Comparison of ENCODE assay signal across 8 cellular contexts in the genomic region with DNA sequence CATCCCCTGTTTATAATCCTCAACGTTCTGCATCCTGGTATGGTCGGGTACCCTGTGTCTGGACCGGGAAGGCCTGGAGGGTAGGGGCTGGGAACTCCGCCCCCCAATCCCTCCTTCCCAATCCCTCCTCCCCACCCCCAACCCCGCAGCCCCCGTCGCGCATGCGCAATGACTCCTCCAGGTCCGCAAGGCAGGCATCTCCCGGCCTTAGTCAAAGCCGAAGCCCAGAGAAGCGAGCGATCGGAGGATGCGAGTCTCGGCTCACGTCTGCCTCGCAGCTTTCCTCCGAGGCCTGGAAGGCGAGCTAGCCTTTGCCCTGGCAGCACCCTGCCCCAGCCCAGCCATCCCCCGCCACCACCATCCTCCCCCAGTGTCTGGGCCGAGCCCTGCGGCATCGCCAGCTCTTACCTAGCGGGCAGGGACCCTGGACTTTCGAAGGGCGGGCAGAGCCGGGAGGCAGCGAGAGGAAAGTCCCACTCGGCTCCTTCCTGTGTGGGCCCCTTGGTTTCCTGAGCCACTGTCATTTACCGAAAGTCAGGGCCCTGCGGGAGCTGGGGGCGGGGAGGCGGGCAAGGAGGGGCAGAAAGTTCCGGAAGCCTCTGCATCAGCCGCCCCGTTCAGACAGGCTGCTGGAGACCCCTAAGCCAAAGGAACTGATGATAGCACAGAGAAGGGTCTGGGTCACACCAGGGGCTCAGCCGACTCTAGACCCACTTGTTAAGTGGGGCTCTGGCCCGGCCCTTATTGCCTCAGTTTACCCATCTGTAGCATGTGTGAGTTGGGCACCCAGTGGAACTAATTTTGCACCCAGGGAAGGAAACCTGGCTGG. TPM values are rescaled to one million over a fixed set of nuclear protein-coding genes. Genes with fewer than 3 reads are reported as not detected.
DNase-seq lines count a peak whose midpoint lies in the region; ATAC-seq and TF ChIP-seq lines count a peak whose summit lies in the region.

Gene JAK3, minus strand, starts transcription at position 445 of the 829 bp plus-strand sequence. CDS start 3,565 bp downstream, outside the sequence.

- H3K4me1 ChIP-seq in foreskin keratinocyte: peaks cover 4% of the 10 kb centered on the region

- ATAC-seq in GM21825 (IDR thresholded peaks at IDR 0.05; ENCODE audit: unreplicated experiment) (peak; percentile 64), foreskin keratinocyte (peak; percentile 27), omental fat pad (ENCODE audit: low FRiP score) (peak; percentile 56), HG03378 (IDR thresholded peaks at IDR 0.05; ENCODE audit: unreplicated experiment) (no peak)

- no peak for TF ChIP-seq CTCF in foreskin keratinocyte (conservative IDR thresholded peaks at IDR 0.05)
- no peak for TF ChIP-seq CTCF in omental fat pad (IDR thresholded peaks at IDR 0.05)

- no peak within 1 kb of the TSS for H3K27ac ChIP-seq in foreskin keratinocyte
- H3K27ac ChIP-seq in substantia nigra (ENCODE audit: low read depth, low read length, poor library complexity, severe bottlenecking): peak within 1 kb of the TSS; percentile 66

- H3K27me3 ChIP-seq in foreskin keratinocyte: no peaks in the 10 kb centered on the region

- DNase-seq in COLO668 (lab: John Stamatoyannopoulos, UW; ENCODE audit: unreplicated experiment): peak; percentile 9
- DNase-seq in activated effector memory CD4-positive, alpha-beta T cell treated with anti-CD3 and anti-CD28 coated beads, Interleukin-2, amount 50 U/mL, for 16 hours: peak; percentile 95
- no peak for DNase-seq in foreskin keratinocyte
- DNase-seq in omental fat pad (ENCODE audit: low spot score): no peak
- peak in 38 of 49 donors; percentile 6 to 62 (median 31) for DNase-seq in substantia nigra (lab: John Stamatoyannopoulos, UW)

TF ChIP-seq in PFSK-1, 5 proteins besides CTCF, POLR2A, EP300 and RAD21:
- TF ChIP-seq TAF1 (IDR thresholded peaks at IDR 0.05; ENCODE audit: borderline replicate concordance, insufficient read depth, low read length) (0 out of 2 replicates have a peak, but pooled peaks have one; percentile 39), SIN3A (IDR thresholded peaks at IDR 0.05; ENCODE audit: borderline replicate concordance, insufficient read depth, low read length) (0 out of 2 replicates have a peak, but pooled peaks have one; percentile 67), POLR2AphosphoS5 (IDR thresholded peaks at IDR 0.05; ENCODE audit: low read depth, low read length) (peak; percentile 41; the same call in 1 of the 2 replicates), FOXP2 (optimal IDR thresholded peaks at IDR 0.05; ENCODE audit: borderline replicate concordance, extremely low read depth, extremely low read length, insufficient read depth) (peak; percentile 78)
- TF ChIP-seq, protein P1, sequence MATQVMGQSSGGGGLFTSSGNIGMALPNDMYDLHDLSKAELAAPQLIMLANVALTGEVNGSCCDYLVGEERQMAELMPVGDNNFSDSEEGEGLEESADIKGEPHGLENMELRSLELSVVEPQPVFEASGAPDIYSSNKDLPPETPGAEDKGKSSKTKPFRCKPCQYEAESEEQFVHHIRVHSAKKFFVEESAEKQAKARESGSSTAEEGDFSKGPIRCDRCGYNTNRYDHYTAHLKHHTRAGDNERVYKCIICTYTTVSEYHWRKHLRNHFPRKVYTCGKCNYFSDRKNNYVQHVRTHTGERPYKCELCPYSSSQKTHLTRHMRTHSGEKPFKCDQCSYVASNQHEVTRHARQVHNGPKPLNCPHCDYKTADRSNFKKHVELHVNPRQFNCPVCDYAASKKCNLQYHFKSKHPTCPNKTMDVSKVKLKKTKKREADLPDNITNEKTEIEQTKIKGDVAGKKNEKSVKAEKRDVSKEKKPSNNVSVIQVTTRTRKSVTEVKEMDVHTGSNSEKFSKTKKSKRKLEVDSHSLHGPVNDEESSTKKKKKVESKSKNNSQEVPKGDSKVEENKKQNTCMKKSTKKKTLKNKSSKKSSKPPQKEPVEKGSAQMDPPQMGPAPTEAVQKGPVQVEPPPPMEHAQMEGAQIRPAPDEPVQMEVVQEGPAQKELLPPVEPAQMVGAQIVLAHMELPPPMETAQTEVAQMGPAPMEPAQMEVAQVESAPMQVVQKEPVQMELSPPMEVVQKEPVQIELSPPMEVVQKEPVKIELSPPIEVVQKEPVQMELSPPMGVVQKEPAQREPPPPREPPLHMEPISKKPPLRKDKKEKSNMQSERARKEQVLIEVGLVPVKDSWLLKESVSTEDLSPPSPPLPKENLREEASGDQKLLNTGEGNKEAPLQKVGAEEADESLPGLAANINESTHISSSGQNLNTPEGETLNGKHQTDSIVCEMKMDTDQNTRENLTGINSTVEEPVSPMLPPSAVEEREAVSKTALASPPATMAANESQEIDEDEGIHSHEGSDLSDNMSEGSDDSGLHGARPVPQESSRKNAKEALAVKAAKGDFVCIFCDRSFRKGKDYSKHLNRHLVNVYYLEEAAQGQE (IDR thresholded peaks at IDR 0.05; ENCODE audit: insufficient read depth in 1 of 2, low read depth in 2 of 2, low read length in 2 of 2): no peak

RNA-seq across cellular contexts. Expression of gene JAK3, which starts in this region (rescaled TPM):
- polyA plus RNA-seq in PFSK-1 (2012; ENCODE audit: insufficient read length, low read depth): 10.2 TPM
- 0.53 and 0.68 TPM in 2 replicates for total RNA-seq in foreskin keratinocyte
- polyA plus RNA-seq in foreskin keratinocyte: 0.38 and 0.55 TPM in 2 replicates
- total RNA-seq in omental fat pad: 10 to 100 TPM in 2 of 4 donors, 1 to 10 TPM in 2; 2.3 to 25.1 (median 13.4) TPM

Comparison
In these comparisons a context has a peak if more than half of its experiments do, and no peak if none do; other contexts are left out.
1. Peak in ATAC-seq in foreskin keratinocyte; RNA of the gene not detected or under 1 TPM.
2. DNase-seq: peak in COLO668 (single experiment), activated effector memory CD4-positive, alpha-beta T cell treated with anti-CD3 and anti-CD28 coated beads, Interleukin-2, amount 50 U/mL, for 16 hours (single experiment) and substantia nigra (38 of 49); none in foreskin keratinocyte (0 of 2) and omental fat pad (single experiment).